ENCODE assay signal across 1 cellular context in the genomic region with DNA sequence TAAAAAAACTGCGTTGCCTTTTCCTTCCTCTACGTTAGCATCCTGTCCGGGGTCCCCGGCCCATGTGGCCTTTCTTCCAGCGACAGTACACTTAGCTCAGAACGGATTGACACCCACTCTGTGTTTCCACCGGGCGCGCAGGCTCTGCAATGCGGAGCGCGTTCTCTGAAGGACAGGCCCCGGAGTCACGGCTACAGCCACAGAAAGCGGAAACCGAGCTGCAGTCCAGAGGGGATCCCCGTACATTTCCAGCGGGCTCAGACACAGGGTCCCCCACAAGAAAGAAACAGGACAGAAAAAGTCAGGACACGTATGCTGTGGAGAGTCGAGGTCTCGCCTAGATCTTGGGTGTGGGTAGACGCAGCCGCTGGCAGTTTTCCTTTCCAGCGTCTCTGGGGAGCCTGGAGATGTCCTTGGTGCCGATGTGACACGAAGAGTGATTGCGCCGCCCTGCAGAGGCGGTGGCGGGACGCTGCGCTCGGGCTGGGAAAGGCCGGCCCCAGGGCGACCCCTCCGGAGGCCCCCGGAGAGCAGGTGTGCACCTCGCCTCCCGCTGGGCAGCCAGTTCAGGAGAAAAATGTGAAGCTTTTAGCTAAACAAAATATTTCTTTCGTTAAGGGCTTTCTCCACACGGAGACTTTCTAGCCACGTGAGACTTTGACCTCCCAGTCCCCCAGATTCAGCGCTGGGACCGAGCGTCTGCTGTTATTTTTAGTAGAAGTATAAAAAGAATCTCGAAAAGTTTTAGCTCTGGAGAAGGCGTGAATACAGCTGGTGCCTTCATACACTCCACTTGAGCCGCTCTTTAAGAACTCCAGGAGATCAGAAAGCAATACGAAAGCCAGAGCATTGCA.
TF ChIP-seq lines count a peak whose summit lies in the region.

No MANE protein-coding gene starts in this region.

TF ChIP-seq in HepG2, 621 proteins besides CTCF, POLR2A, EP300 and RAD21 (continued from another document):
- TF ChIP-seq ZC3H4 (CRISPR knock-in tag; IDR thresholded peaks at IDR 0.05; ENCODE audit: borderline replicate concordance), result no peak
